ENCODE assay signal across 34 cellular contexts in the genomic region with DNA sequence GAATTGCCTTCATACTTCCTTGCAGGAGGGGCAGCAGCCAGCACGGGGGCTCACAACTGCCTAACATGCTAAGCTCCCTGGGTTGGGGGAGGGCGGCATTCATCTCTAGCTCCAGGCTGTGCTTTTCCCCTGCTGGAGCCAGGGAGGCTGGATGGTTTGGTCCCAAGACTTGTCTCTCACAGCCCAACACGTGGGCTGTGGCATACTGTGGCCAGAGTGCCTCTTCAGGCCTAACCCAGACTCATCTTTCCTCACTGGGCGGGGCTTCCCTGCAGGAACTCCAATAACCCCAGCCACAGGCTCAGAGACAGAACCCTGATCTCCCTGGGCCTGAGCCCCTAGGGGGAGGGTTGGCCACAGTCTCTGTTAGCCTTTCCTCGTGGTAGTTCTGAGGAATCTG.
"Had no signal": no experiment of that assay in that cellular context is flagged by ENCODE, and none has a peak within 500 bp of the region (broad histone marks: within the 10 kb centered on the region; RNA-seq: fewer than 3 reads in every experiment).

No MANE protein-coding gene starts in this region.

- H3K27ac ChIP-seq: brain microvascular endothelial cell, Peyer's patch, RWPE1, WERI-Rb-1 had no signal

- ATAC-seq: activated CD8-positive, alpha-beta T cell treated with anti-CD3 and anti-CD28 coated beads for 36 hours; activated T-cell treated with anti-CD3 and anti-CD28 coated beads, Interleukin-2, amount 50 U/mL, for 72 hours; activated T-helper 17 cell treated with anti-CD3 and anti-CD28 coated beads, Interleukin-2, amount 50 U/mL, for 72 hours; PC-3; Right ventricle myocardium inferior; SK-N-SH treated with all-trans-retinoic acid at 6 μM for 48 hours had no signal

- H3K4me3 Mint-ChIP-seq: activated CD4-positive, alpha-beta T cell treated with anti-CD3 and anti-CD28 coated beads, Interleukin-2, amount 10 ng/mL, durations not matched to agents 24 days and 14 days; activated CD8-positive, alpha-beta T cell treated with anti-CD3 and anti-CD28 coated beads for 36 hours; activated naive CD8-positive, alpha-beta T cell treated with anti-CD3 and anti-CD28 coated beads for 36 hours; activated T-cell treated with anti-CD3 and anti-CD28 coated beads, Interleukin-2, amount 50 U/mL, for 72 hours; activated T-helper 17 cell treated with anti-CD3 and anti-CD28 coated beads, Interleukin-2, amount 50 U/mL, for 72 hours had no signal

- H3K36me3 Mint-ChIP-seq: activated naive CD8-positive, alpha-beta T cell treated with anti-CD3 and anti-CD28 coated beads for 36 hours had no signal

- H3K27ac Mint-ChIP-seq: activated CD4-positive, alpha-beta T cell treated with anti-CD3 and anti-CD28 coated beads, Interleukin-2, amount 10 ng/mL, durations not matched to agents 24 days and 14 days; activated CD8-positive, alpha-beta T cell treated with anti-CD3 and anti-CD28 coated beads for 36 hours; activated naive CD8-positive, alpha-beta T cell treated with anti-CD3 and anti-CD28 coated beads for 36 hours; activated T-cell treated with anti-CD3 and anti-CD28 coated beads, Interleukin-2, amount 50 U/mL, for 72 hours; activated T-helper 17 cell treated with anti-CD3 and anti-CD28 coated beads, Interleukin-2, amount 50 U/mL, for 72 hours had no signal

- H3K9me3 Mint-ChIP-seq: activated CD4-positive, alpha-beta T cell treated with anti-CD3 and anti-CD28 coated beads, Interleukin-2, amount 10 ng/mL, durations not matched to agents 24 days and 14 days; activated CD8-positive, alpha-beta T cell treated with anti-CD3 and anti-CD28 coated beads for 36 hours; activated T-cell treated with anti-CD3 and anti-CD28 coated beads, Interleukin-2, amount 50 U/mL, for 72 hours; activated T-helper 17 cell treated with anti-CD3 and anti-CD28 coated beads, Interleukin-2, amount 50 U/mL, for 72 hours had no signal

- H3K27me3 Mint-ChIP-seq: activated CD8-positive, alpha-beta T cell treated with anti-CD3 and anti-CD28 coated beads for 36 hours; activated T-helper 17 cell treated with anti-CD3 and anti-CD28 coated beads, Interleukin-2, amount 50 U/mL, for 72 hours had no signal

- DNase-seq: activated CD4-positive, alpha-beta T cell treated with anti-CD3 and anti-CD28 coated beads, Interleukin-2, amount 10 ng/mL, durations not matched to agents 24 days and 14 days; activated CD4-positive, alpha-beta T cell treated with anti-CD3 and anti-CD28 coated beads, Interleukin-2, amount 50 U/mL, for 4 hours; activated CD8-positive, alpha-beta T cell treated with anti-CD3 and anti-CD28 coated beads for 36 hours; activated effector memory CD4-positive, alpha-beta T cell treated with anti-CD3 and anti-CD28 coated beads, Interleukin-2, amount 50 U/mL, for 16 hours; activated naive CD4-positive, alpha-beta T cell; activated naive CD4-positive, alpha-beta T cell treated with anti-CD3 and anti-CD28 coated beads, Interleukin-2, amount 50 U/mL, for 16 hours; activated naive CD8-positive, alpha-beta T cell treated with anti-CD3 and anti-CD28 coated beads for 36 hours; activated T-cell treated with anti-CD3 and anti-CD28 coated beads, Interleukin-2, amount 50 U/mL, for 1 hour; activated T-cell treated with anti-CD3 and anti-CD28 coated beads, Interleukin-2, amount 50 U/mL, for 72 hours; amniotic stem cell; aorta; brain microvascular endothelial cell; central memory CD4-positive, alpha-beta T cell; NCI-H1092 treated with DMSO at 0.1 percent for 48 hours; NCI-H1417; NCI-H187 treated with DMSO at 0.1 percent for 48 hours; NCI-H2081; NCI-H2171 treated with DMSO at 0.1 percent for 48 hours; NCI-H2227 treated with DMSO at 0.1 percent for 48 hours; NCI-H446; NCI-H510A treated with DMSO at 0.1 percent for 48 hours; NCI-H69; NCI-H82; PC-3; Peyer's patch; SIG-M5; T-helper 1 cell; T-helper 2 cell; T1000; WERI-Rb-1 had no signal

- H3K4me1 ChIP-seq: Peyer's patch had no signal

- H3K4me3 ChIP-seq: Peyer's patch had no signal

- H3K9me3 ChIP-seq: Peyer's patch had no signal

- H3K27me3 ChIP-seq: brain microvascular endothelial cell, Peyer's patch had no signal

- H3K36me3 ChIP-seq: brain microvascular endothelial cell, Peyer's patch, WERI-Rb-1 had no signal

- H3K4me1 Mint-ChIP-seq: activated CD4-positive, alpha-beta T cell treated with anti-CD3 and anti-CD28 coated beads, Interleukin-2, amount 10 ng/mL, durations not matched to agents 24 days and 14 days; activated naive CD8-positive, alpha-beta T cell treated with anti-CD3 and anti-CD28 coated beads for 36 hours; activated T-helper 17 cell treated with anti-CD3 and anti-CD28 coated beads, Interleukin-2, amount 50 U/mL, for 72 hours had no signal
